13 cellular contexts compared by ENCODE assay signal in the genomic region with DNA sequence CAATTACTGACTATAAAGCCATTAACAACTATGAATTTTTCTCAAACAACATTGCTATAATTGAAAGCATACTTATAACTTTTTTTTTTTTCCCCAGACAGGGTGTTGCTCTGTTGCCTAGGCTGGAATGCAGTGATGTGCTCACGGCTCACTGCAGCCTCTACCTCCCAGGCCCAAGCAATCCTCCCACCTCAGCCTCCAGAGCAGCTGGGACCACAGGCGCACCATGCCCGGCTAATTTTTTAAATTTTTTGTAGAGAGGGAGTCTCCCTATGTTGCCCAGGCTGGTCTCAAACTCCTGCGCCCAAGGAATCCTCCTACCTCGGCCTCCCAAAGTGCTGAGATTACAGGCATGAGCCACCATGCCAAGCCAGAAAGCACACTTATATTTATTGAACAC. TPM values are rescaled to one million over a fixed set of nuclear protein-coding genes. Genes with fewer than 3 reads are reported as not detected.
DNase-seq lines count a peak whose midpoint lies in the region; ATAC-seq and TF ChIP-seq lines count a peak whose summit lies in the region.
"Had no signal": no experiment of that assay in that cellular context is flagged by ENCODE, and none has a peak within 500 bp of the region (broad histone marks: within the 10 kb centered on the region; RNA-seq: fewer than 3 reads in every experiment).

No MANE protein-coding gene starts in this region.

- H2AFZ ChIP-seq in PC-3 (ENCODE audit: low read length): no peak overlapping the region

- intact Hi-C loops in PC-3 (cut with micrococcal nuclease) (loop anchor here (2.0 kb wide), 2 partner anchors 107 to 205 kb away; a partner anchor contains a TSS), breast epithelium (cut with DNase I; ENCODE audit: low total_unique reads) (no loop called here), thyroid gland (cut with DNase I) (no loop called here)

- BruUV-seq in PC-3 (replicated peaks; lab: Mats Ljungman, UMichigan): no TSS peak

- H3K4me1 ChIP-seq in PC-3 (ENCODE audit: insufficient read depth, low read length) (peaks cover 68% of the 10 kb centered on the region), breast epithelium (peaks cover 7 to 13% of the 10 kb centered on the region in 2 donors), lung (ENCODE audit: control insufficient read depth in 2 of 2, insufficient read depth in 2 of 2, low read length in 2 of 2) (peaks cover 2 to 6% of the 10 kb centered on the region in 2 donors), thyroid gland (peaks cover 61 to 67% of the 10 kb centered on the region in 2 donors)

- H3K27ac ChIP-seq in PC-3 (ENCODE audit: low read length) (peak overlapping the region; percentile 98), breast epithelium (peak overlapping the region; percentile 99), lung (ENCODE audit: low read depth in 1 of 2, low read length in 1 of 2) (peak overlapping the region; percentile 20 to 61), thyroid gland (peak overlapping the region; percentile 96 to 99 (median 97))

- H4K20me1 ChIP-seq in PC-3 (ENCODE audit: low read length): no peaks in the 10 kb centered on the region

- H3K9me3 ChIP-seq in PC-3 (ENCODE audit: low read length) (no peaks in the 10 kb centered on the region), breast epithelium (no peaks in the 10 kb centered on the region), lung (ENCODE audit: control insufficient read depth in 2 of 2, insufficient read depth in 1 of 2, low read length in 1 of 2) (peaks cover 0 to 2% of the 10 kb centered on the region in 2 donors), thyroid gland (no peaks in the 10 kb centered on the region)

- H3K9me2 ChIP-seq in PC-3 (replicated peaks; ENCODE audit: low read length): no peaks in the 10 kb centered on the region

- H3K4me2 ChIP-seq in PC-3 (ENCODE audit: low read length): 0 out of 2 replicates have a peak overlapping the region, but pooled peaks have one; percentile 77

- in situ Hi-C loops in GM13977 (cut with MboI; ENCODE audit: low pct_unique_long_range_greater_than_20kb, low sequenced_read_pairs, unreplicated experiment): no loop called here

- CTCF ChIA-PET in PC-3 (lab: Charles Lee): no interaction called here

- DNase-seq in PC-3 (no peak), breast epithelium (ENCODE audit: low spot score in 2 of 2) (no peak), lung (ENCODE audit: low spot score) (no peak), thyroid gland (no peak), GM13977 (ENCODE audit: low spot score) (no peak)
- DNase-seq in effector CD8-positive, alpha-beta T cell (lab: John Stamatoyannopoulos, UW): no peak
- DNase-seq: CD4-positive, CD25-positive, alpha-beta regulatory T cell; KBM-7; NCI-H1694; NCI-H748 treated with DMSO at 0.1 percent for 48 hours had no signal

- H3K27me3 ChIP-seq in PC-3 (ENCODE audit: low read length) (no peaks in the 10 kb centered on the region), breast epithelium (no peaks in the 10 kb centered on the region), lung (ENCODE audit: control insufficient read depth, insufficient read depth) (no peaks in the 10 kb centered on the region), thyroid gland (no peaks in the 10 kb centered on the region)

- H3K79me2 ChIP-seq in PC-3 (ENCODE audit: low read length): no peaks in the 10 kb centered on the region

- 96 to 98% methylated on average over 5 of the region's 5 CpGs for WGBS in lung, 2 donors
- 96 to 97% methylated on average over 5 of the region's 5 CpGs for WGBS in thyroid gland, 2 donors

- peak overlapping the region; percentile 83 for H3K9ac ChIP-seq in PC-3 (ENCODE audit: low read length)

- no peak overlapping the region for H3K4me3 ChIP-seq in PC-3 (ENCODE audit: low read length)
- H3K4me3 ChIP-seq in breast epithelium: no peak overlapping the region
- H3K4me3 ChIP-seq in lung: no peak overlapping the region
- no peak overlapping the region for H3K4me3 ChIP-seq in thyroid gland (replicated peaks in 1 of 3)
- H3K4me3 ChIP-seq: SK-N-MC had no signal

- no peak for ATAC-seq in PC-3
- no peak for ATAC-seq in lung (ENCODE audit: insufficient read depth, low FRiP score)
- ATAC-seq in GM18502 (IDR thresholded peaks at IDR 0.05; ENCODE audit: poor library complexity, unreplicated experiment): no peak
- ATAC-seq: WTC11 had no signal

- no peak for TF ChIP-seq POLR2A in breast epithelium (IDR thresholded peaks at IDR 0.05)
- TF ChIP-seq POLR2A in thyroid gland (IDR thresholded peaks at IDR 0.05): no peak

- H3K36me3 ChIP-seq in PC-3 (ENCODE audit: low read depth, low read length) (no peaks in the 10 kb centered on the region), breast epithelium (no peaks in the 10 kb centered on the region), lung (ENCODE audit: control insufficient read depth in 2 of 2, insufficient read depth in 2 of 2, low read length in 2 of 2) (no peaks in the 10 kb centered on the region), thyroid gland (no peaks in the 10 kb centered on the region)

- POLR2A ChIA-PET in PC-3 (lab: Charles Lee; ENCODE audit: unreplicated experiment): no interaction called here

- H3F3A ChIP-seq in PC-3 (ENCODE audit: low read length, unreplicated experiment): no peaks in the 10 kb centered on the region

- TF ChIP-seq CTCF in PC-3 (conservative IDR thresholded peaks at IDR 0.05; ENCODE audit: low read depth, low read length): no peak
- no peak for TF ChIP-seq CTCF in breast epithelium (IDR thresholded peaks at IDR 0.05)
- TF ChIP-seq CTCF in lung (IDR thresholded peaks at IDR 0.05; ENCODE audit: control extremely low read depth, extremely low read depth): no peak
- TF ChIP-seq CTCF in thyroid gland (IDR thresholded peaks at IDR 0.05): no peak
- no peak for TF ChIP-seq CTCF in GM13977 (IDR thresholded peaks at IDR 0.05; ENCODE audit: extremely low read depth, insufficient read depth, missing control alignments)

RNA-seq across cellular contexts. Expression of a gene that starts 6.1 kb away (rescaled TPM):
- 45.1 and 46.9 TPM in 2 replicates for total RNA-seq in PC-3 (2014; rRNA removed)
- total RNA-seq in breast epithelium: 100 to 1,000 TPM in 1 of 3 donors, 10 to 100 TPM in 2; 25.0 to 128 (median 66.5) TPM
- 10 to 100 TPM; 13.7 to 48.9 TPM for total RNA-seq in lung
- polyA plus RNA-seq in lung: 1 to 10 TPM; 5.0 to 5.7 TPM
- total RNA-seq in thyroid gland: 10 to 100 TPM; 29.6 to 35.6 (median 32.5) TPM

Comparison
In these comparisons a context has a peak if more than half of its experiments do, and no peak if none do; other contexts are left out.
1. H3K27ac ChIP-seq: peak in every context shown above with its lines; median percentile 99 in breast epithelium; 98 in PC-3; 97 in thyroid gland; 40 in lung.